ENCODE assay signal across 8 cellular contexts in genomic region chr7:114048386-114049235, GRCh38.
DNase-seq lines count a peak whose midpoint lies in the region; ATAC-seq and TF ChIP-seq lines count a peak whose summit lies in the region.

No MANE protein-coding gene starts in this region.

- CTCF ChIA-PET in activated naive CD4-positive, alpha-beta T cell treated with anti-CD3 and anti-CD28 coated beads for 36 hours (lab: Charles Lee), result interaction anchor here (0.6 to 0.7 kb wide), 2 partner anchors 43 to 1504 kb away, joined by 3 read pairs; no protein-coding TSS in a partner anchor

- no peak overlapping the region for H3K27ac Mint-ChIP-seq in activated naive CD4-positive, alpha-beta T cell treated with anti-CD3 and anti-CD28 coated beads for 36 hours
- H3K27ac Mint-ChIP-seq in brain (peak overlapping the region in 2 of 5 experiments; percentile 6 to 32), natural killer cell (peak overlapping the region in 1 of 2 donors; percentile 55), nephron progenitor cell (no peak overlapping the region)

- no peaks in the 10 kb centered on the region for H3K9me3 Mint-ChIP-seq in activated naive CD4-positive, alpha-beta T cell treated with anti-CD3 and anti-CD28 coated beads for 36 hours
- H3K9me3 Mint-ChIP-seq in brain (peaks cover 0 to 3% (median 0%) of the 10 kb centered on the region in 5 experiments), natural killer cell (no peaks in the 10 kb centered on the region), nephron progenitor cell (no peaks in the 10 kb centered on the region)

- peak overlapping the region; percentile 50 for H3K4me3 Mint-ChIP-seq in activated naive CD4-positive, alpha-beta T cell treated with anti-CD3 and anti-CD28 coated beads for 36 hours
- H3K4me3 Mint-ChIP-seq in brain (peak overlapping the region in 4 of 5 experiments; percentile 21 to 66 (median 45)), natural killer cell (peak overlapping the region; percentile 78), nephron progenitor cell (no peak overlapping the region)

- peaks cover 21% of the 10 kb centered on the region for H3K4me1 Mint-ChIP-seq in activated naive CD4-positive, alpha-beta T cell treated with anti-CD3 and anti-CD28 coated beads for 36 hours (ENCODE audit: low read depth)
- H3K4me1 Mint-ChIP-seq in brain, result peaks cover 8% of the 10 kb centered on the region
- H3K4me1 Mint-ChIP-seq in natural killer cell, result peaks cover 8 to 10% of the 10 kb centered on the region in 2 donors
- H3K4me1 Mint-ChIP-seq in nephron progenitor cell, result no peaks in the 10 kb centered on the region

- no peaks in the 10 kb centered on the region for H3K36me3 Mint-ChIP-seq in activated naive CD4-positive, alpha-beta T cell treated with anti-CD3 and anti-CD28 coated beads for 36 hours (ENCODE audit: low read depth)
- H3K36me3 Mint-ChIP-seq in brain (no peaks in the 10 kb centered on the region), natural killer cell (no peaks in the 10 kb centered on the region), nephron progenitor cell (ENCODE audit: low read depth) (no peaks in the 10 kb centered on the region)

- TF ChIP-seq CTCF in brain (conservative IDR thresholded peaks at IDR 0.05) (no peak), natural killer cell (IDR thresholded peaks at IDR 0.05) (no peak), nephron progenitor cell (IDR thresholded peaks at IDR 0.05) (no peak)

- no peaks in the 10 kb centered on the region for H3K27me3 Mint-ChIP-seq in activated naive CD4-positive, alpha-beta T cell treated with anti-CD3 and anti-CD28 coated beads for 36 hours (ENCODE audit: low read depth)
- peaks cover 10% of the 10 kb centered on the region for H3K27me3 Mint-ChIP-seq in brain
- no peaks in the 10 kb centered on the region for H3K27me3 Mint-ChIP-seq in natural killer cell (ENCODE audit: low read depth in 2 of 2)
- no peaks in the 10 kb centered on the region for H3K27me3 Mint-ChIP-seq in nephron progenitor cell (ENCODE audit: low read depth, poor library complexity)

- no peak for DNase-seq in activated naive CD4-positive, alpha-beta T cell treated with anti-CD3 and anti-CD28 coated beads for 36 hours
- DNase-seq in activated naive CD4-positive, alpha-beta T cell treated with Interleukin-2 at 50 U/mL for 16 hours, result no peak
- DNase-seq in NCI-H226 (peak; percentile 17), natural killer cell (no peak), nephron progenitor cell (no peak), head of caudate nucleus (no peak)

- no peak for ATAC-seq in natural killer cell
- no peak for ATAC-seq in GM19455 (IDR thresholded peaks at IDR 0.05; ENCODE audit: unreplicated experiment)

- intact Hi-C loops in activated naive CD4-positive, alpha-beta T cell treated with anti-CD3 and anti-CD28 coated beads for 36 hours (cut with micrococcal nuclease), result no loop called here
- intact Hi-C loops in natural killer cell (cut with micrococcal nuclease), result no loop called here
- intact Hi-C loops in head of caudate nucleus (cut with DNase I), result no loop called here
